15 cellular contexts compared by ENCODE assay signal in genomic region chr7:128444242-128444641, GRCh38. TPM values are rescaled to one million over a fixed set of nuclear protein-coding genes. Genes with fewer than 3 reads are reported as not detected.
DNase-seq lines count a peak whose midpoint lies in the region; ATAC-seq and TF ChIP-seq lines count a peak whose summit lies in the region.
"Had no signal": no experiment of that assay in that cellular context is flagged by ENCODE, and none has a peak within 500 bp of the region (broad histone marks: within the 10 kb centered on the region; RNA-seq: fewer than 3 reads in every experiment).

No MANE protein-coding gene starts in this region.

- in situ Hi-C loops in brain microvascular endothelial cell (cut with HindIII; ENCODE audit: low pct_ligation_motif_present, low sequenced_read_pairs) = no loop called here

- H3K36me3 Mint-ChIP-seq in T-helper 17 cell (ENCODE audit: low read depth) = no peaks in the 10 kb centered on the region
- no peaks in the 10 kb centered on the region for H3K36me3 Mint-ChIP-seq in memory B cell

- H3K4me1 ChIP-seq in Loucy (ENCODE audit: insufficient read depth, low read length, poor library complexity, severe bottlenecking) (no peaks in the 10 kb centered on the region), upper lobe of right lung (no peaks in the 10 kb centered on the region)
- H3K4me1 ChIP-seq: left lung had no signal

- H3K27me3 Mint-ChIP-seq in T-helper 17 cell (no peaks in the 10 kb centered on the region), memory B cell (no peaks in the 10 kb centered on the region)
- H3K27me3 Mint-ChIP-seq: activated T-cell treated with anti-CD3 and anti-CD28 coated beads, Interleukin-2, amount 50 U/mL, for 24 hours had no signal

- H3F3A ChIP-seq in Loucy (ENCODE audit: low read depth) = no peaks in the 10 kb centered on the region

- H3K36me3 ChIP-seq in Loucy (ENCODE audit: insufficient read depth, low read length) = no peaks in the 10 kb centered on the region
- no peaks in the 10 kb centered on the region for H3K36me3 ChIP-seq in upper lobe of right lung
- no peaks in the 10 kb centered on the region for H3K36me3 ChIP-seq in brain microvascular endothelial cell (replicated peaks)
- H3K36me3 ChIP-seq: left lung had no signal

- peak; percentile 91 for DNase-seq in DMS53 (lab: John Stamatoyannopoulos, UW)
- DNase-seq in T-helper 17 cell = no peak
- DNase-seq in memory B cell (ENCODE audit: low spot score in 2 of 2) = no peak
- no peak for DNase-seq in upper lobe of right lung
- no peak for DNase-seq in amygdala (lab: John Stamatoyannopoulos, UW)
- no peak for DNase-seq in brain microvascular endothelial cell
- DNase-seq: activated T-cell treated with anti-CD3 and anti-CD28 coated beads, Interleukin-2, amount 50 U/mL, for 24 hours; anterior cingulate cortex; effector CD4-positive, alpha-beta T cell; glutamatergic neuron; left lung; NCI-H524 had no signal

- H3K4me3 Mint-ChIP-seq in T-helper 17 cell (no peak overlapping the region), memory B cell (no peak overlapping the region)
- H3K4me3 Mint-ChIP-seq: activated T-cell treated with anti-CD3 and anti-CD28 coated beads, Interleukin-2, amount 50 U/mL, for 24 hours had no signal

- no peak overlapping the region for H3K4me3 ChIP-seq in Loucy (ENCODE audit: low read length, poor library complexity, severe bottlenecking)
- no peak overlapping the region for H3K4me3 ChIP-seq in upper lobe of right lung
- H3K4me3 ChIP-seq in brain microvascular endothelial cell (ENCODE audit: low read depth, low read length) = no peak overlapping the region
- H3K4me3 ChIP-seq: left lung, SK-N-MC had no signal

- H3K4me2 ChIP-seq in Loucy (ENCODE audit: low read depth, low read length, poor library complexity, severe bottlenecking) = no peak overlapping the region

- no peaks in the 10 kb centered on the region for H3K9me3 Mint-ChIP-seq in memory B cell
- H3K9me3 Mint-ChIP-seq: activated T-cell treated with anti-CD3 and anti-CD28 coated beads, Interleukin-2, amount 50 U/mL, for 24 hours had no signal

- H3K9me3 ChIP-seq in Loucy (ENCODE audit: insufficient read depth, low read depth, low read length) = no peaks in the 10 kb centered on the region
- H3K9me3 ChIP-seq in T-helper 17 cell (ENCODE audit: control insufficient read depth, low read length, poor library complexity, severe bottlenecking) = no peaks in the 10 kb centered on the region
- H3K9me3 ChIP-seq in upper lobe of right lung = no peaks in the 10 kb centered on the region
- H3K9me3 ChIP-seq: left lung had no signal

- H3K9ac ChIP-seq in Loucy (ENCODE audit: low read depth, low read length, poor library complexity, severe bottlenecking) = no peak overlapping the region

- peak overlapping the region; percentile 41; the same call in 1 of the 2 replicates for H2AFZ ChIP-seq in Loucy (ENCODE audit: low read length)

- H3K27me3 ChIP-seq in Loucy (ENCODE audit: insufficient read depth, low read length, poor library complexity, severe bottlenecking) (no peaks in the 10 kb centered on the region), upper lobe of right lung (no peaks in the 10 kb centered on the region), brain microvascular endothelial cell (replicated peaks) (no peaks in the 10 kb centered on the region)
- H3K27me3 ChIP-seq: left lung had no signal

- peak overlapping the region; percentile 51 for H3K27ac Mint-ChIP-seq in T-helper 17 cell
- no peak overlapping the region for H3K27ac Mint-ChIP-seq in memory B cell
- H3K27ac Mint-ChIP-seq: activated T-cell treated with anti-CD3 and anti-CD28 coated beads, Interleukin-2, amount 50 U/mL, for 24 hours had no signal

- intact Hi-C loops in upper lobe of right lung (cut with DNase I) = no loop called here

- H3K4me1 Mint-ChIP-seq in T-helper 17 cell = peaks cover 3% of the 10 kb centered on the region
- H3K4me1 Mint-ChIP-seq in memory B cell = peaks cover 3% of the 10 kb centered on the region

- H3K9me2 ChIP-seq in Loucy (replicated peaks; ENCODE audit: low read depth, low read length) = no peaks in the 10 kb centered on the region

- TF ChIP-seq CTCF in Loucy (conservative IDR thresholded peaks at IDR 0.05; ENCODE audit: low read length) (no peak), upper lobe of right lung (IDR thresholded peaks at IDR 0.05) (no peak), brain microvascular endothelial cell (IDR thresholded peaks at IDR 0.05; ENCODE audit: low read depth, low read length, missing control alignments) (no peak)

- no peaks in the 10 kb centered on the region for H3K79me2 ChIP-seq in Loucy (ENCODE audit: insufficient read depth, low read length)

- H3K27ac ChIP-seq in upper lobe of right lung (no peak overlapping the region), brain microvascular endothelial cell (no peak overlapping the region)
- H3K27ac ChIP-seq: left lung, SK-N-MC had no signal

- ATAC-seq in T-helper 17 cell (peak; percentile 68), memory B cell (ENCODE audit: low read depth) (peak; percentile 51), GM21381 (IDR thresholded peaks at IDR 0.05; ENCODE audit: unreplicated experiment) (no peak), upper lobe of right lung (no peak)
- ATAC-seq: left lung had no signal

- H4K20me1 ChIP-seq in Loucy (ENCODE audit: insufficient read depth, low read length, poor library complexity, severe bottlenecking) = no peaks in the 10 kb centered on the region

RNA-seq across cellular contexts. Expression of gene HILPDA, which starts 11.4 kb away (rescaled TPM):
- 1 to 10 TPM in 1 of 2 donors, under 1 TPM in 1; 0.96 to 1.1 TPM for total RNA-seq in T-helper 17 cell
- total RNA-seq in upper lobe of right lung = 8.9 TPM

RNA-seq across cellular contexts. Expression of gene METTL2B, which starts 32.3 kb away (rescaled TPM):
- total RNA-seq in T-helper 17 cell (10 to 100 TPM; 15.8 to 19.9 TPM), upper lobe of right lung (22.1 TPM)

RNA-seq across cellular contexts. Expression of gene IMPDH1, which starts 34.5 kb away (rescaled TPM):
- total RNA-seq in T-helper 17 cell = 10 to 100 TPM; 52.5 to 55.9 TPM
- 59.8 TPM for total RNA-seq in upper lobe of right lung

Comparison
In these comparisons a context has a peak if more than half of its experiments do, and no peak if none do; other contexts are left out.
1. ATAC-seq: peak in T-helper 17 cell (single experiment) and memory B cell (single experiment); none in GM21381 (single experiment) and upper lobe of right lung (single experiment).